1 cellular context compared by ENCODE assay signal in the genomic region with DNA sequence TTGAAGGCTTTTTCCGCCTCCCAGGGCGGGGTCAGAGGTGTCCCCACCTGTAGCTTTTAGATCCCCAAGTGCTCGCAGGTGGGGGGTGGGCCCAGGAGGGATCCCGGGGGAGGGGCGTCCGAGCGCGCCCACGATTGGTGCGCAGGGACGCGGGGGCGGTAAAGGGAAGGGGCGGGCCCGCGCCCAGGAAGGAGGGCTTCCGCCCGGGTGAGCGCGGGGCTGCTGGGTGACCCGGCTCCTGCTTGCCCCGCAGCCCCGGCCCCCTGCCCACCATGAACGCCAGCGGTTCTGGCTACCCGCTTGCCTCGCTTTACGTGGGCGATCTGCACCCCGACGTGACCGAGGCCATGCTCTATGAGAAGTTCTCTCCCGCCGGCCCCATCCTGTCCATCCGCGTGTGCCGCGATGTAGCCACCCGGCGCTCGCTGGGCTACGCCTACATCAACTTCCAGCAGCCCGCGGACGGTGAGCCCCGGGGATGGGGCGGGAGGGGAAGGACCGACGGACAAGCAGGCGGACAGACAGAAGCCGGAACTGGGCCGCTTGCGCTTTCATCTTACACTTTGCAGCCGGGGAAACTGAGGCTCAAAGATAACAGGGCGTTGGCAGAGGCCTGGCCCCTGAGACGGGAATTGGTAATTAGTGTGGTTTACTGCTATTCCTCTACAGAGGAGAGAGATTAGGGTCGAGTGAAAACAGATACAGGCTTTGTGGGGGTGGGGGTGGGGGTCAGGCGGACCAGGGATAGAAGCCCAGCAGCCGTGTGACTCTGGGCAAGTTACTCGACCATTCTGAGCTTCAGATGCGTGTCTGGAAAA.
TF ChIP-seq lines count a peak whose summit lies in the region.

Gene PABPC1L, plus strand, starts transcription at position 189 of the 818 bp plus-strand sequence. Its CDS starts 84 bp downstream, at position 273.

TF ChIP-seq in WTC11, 78 proteins besides CTCF, POLR2A, EP300 and RAD21 (continued from another document):
- TF ChIP-seq TCF7 (CRISPR knock-in tag; IDR thresholded peaks at IDR 0.05; ENCODE audit: low read depth) (0 out of 2 replicates have a peak, but pooled peaks have one; percentile 24), ZNF263 (CRISPR knock-in tag; IDR thresholded peaks at IDR 0.05; ENCODE audit: low read depth) (no peak), SP1 (CRISPR knock-in tag; conservative IDR thresholded peaks at IDR 0.05) (peak; percentile 81), JUN (CRISPR knock-in tag; IDR thresholded peaks at IDR 0.05) (0 out of 2 replicates have a peak, but pooled peaks have one; percentile 36), OVOL2 (CRISPR knock-in tag; IDR thresholded peaks at IDR 0.05; ENCODE audit: borderline replicate concordance) (no peak), EMX1 (CRISPR knock-in tag; IDR thresholded peaks at IDR 0.05) (peak; percentile 83; the same call in 1 of the 2 replicates), FOXK1 (CRISPR knock-in tag; IDR thresholded peaks at IDR 0.05) (peak; percentile 43; the same call in 1 of the 2 replicates), ZNF317 (CRISPR knock-in tag; IDR thresholded peaks at IDR 0.05; ENCODE audit: borderline replicate concordance, low read depth) (no peak), ETV6 (CRISPR knock-in tag; IDR thresholded peaks at IDR 0.05) (peak; percentile 24; the same call in 1 of the 2 replicates), FOXP4 (CRISPR knock-in tag; IDR thresholded peaks at IDR 0.05) (peak; percentile 62; the same call in 1 of the 2 replicates), PRRX2 (CRISPR knock-in tag; IDR thresholded peaks at IDR 0.05) (peak; percentile 68), ELF4 (CRISPR knock-in tag; IDR thresholded peaks at IDR 0.05; ENCODE audit: low read depth) (no peak), USF1 (CRISPR knock-in tag; IDR thresholded peaks at IDR 0.05) (no peak)
- TF ChIP-seq, protein P1, sequence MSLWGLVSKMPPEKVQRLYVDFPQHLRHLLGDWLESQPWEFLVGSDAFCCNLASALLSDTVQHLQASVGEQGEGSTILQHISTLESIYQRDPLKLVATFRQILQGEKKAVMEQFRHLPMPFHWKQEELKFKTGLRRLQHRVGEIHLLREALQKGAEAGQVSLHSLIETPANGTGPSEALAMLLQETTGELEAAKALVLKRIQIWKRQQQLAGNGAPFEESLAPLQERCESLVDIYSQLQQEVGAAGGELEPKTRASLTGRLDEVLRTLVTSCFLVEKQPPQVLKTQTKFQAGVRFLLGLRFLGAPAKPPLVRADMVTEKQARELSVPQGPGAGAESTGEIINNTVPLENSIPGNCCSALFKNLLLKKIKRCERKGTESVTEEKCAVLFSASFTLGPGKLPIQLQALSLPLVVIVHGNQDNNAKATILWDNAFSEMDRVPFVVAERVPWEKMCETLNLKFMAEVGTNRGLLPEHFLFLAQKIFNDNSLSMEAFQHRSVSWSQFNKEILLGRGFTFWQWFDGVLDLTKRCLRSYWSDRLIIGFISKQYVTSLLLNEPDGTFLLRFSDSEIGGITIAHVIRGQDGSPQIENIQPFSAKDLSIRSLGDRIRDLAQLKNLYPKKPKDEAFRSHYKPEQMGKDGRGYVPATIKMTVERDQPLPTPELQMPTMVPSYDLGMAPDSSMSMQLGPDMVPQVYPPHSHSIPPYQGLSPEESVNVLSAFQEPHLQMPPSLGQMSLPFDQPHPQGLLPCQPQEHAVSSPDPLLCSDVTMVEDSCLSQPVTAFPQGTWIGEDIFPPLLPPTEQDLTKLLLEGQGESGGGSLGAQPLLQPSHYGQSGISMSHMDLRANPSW (CRISPR knock-in tag; conservative IDR thresholded peaks at IDR 0.05; ENCODE audit: low read depth): no peak
- TF ChIP-seq, protein P2, sequence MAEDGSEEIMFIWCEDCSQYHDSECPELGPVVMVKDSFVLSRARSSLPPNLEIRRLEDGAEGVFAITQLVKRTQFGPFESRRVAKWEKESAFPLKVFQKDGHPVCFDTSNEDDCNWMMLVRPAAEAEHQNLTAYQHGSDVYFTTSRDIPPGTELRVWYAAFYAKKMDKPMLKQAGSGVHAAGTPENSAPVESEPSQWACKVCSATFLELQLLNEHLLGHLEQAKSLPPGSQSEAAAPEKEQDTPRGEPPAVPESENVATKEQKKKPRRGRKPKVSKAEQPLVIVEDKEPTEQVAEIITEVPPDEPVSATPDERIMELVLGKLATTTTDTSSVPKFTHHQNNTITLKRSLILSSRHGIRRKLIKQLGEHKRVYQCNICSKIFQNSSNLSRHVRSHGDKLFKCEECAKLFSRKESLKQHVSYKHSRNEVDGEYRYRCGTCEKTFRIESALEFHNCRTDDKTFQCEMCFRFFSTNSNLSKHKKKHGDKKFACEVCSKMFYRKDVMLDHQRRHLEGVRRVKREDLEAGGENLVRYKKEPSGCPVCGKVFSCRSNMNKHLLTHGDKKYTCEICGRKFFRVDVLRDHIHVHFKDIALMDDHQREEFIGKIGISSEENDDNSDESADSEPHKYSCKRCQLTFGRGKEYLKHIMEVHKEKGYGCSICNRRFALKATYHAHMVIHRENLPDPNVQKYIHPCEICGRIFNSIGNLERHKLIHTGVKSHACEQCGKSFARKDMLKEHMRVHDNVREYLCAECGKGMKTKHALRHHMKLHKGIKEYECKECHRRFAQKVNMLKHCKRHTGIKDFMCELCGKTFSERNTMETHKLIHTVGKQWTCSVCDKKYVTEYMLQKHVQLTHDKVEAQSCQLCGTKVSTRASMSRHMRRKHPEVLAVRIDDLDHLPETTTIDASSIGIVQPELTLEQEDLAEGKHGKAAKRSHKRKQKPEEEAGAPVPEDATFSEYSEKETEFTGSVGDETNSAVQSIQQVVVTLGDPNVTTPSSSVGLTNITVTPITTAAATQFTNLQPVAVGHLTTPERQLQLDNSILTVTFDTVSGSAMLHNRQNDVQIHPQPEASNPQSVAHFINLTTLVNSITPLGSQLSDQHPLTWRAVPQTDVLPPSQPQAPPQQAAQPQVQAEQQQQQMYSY (CRISPR knock-in tag; IDR thresholded peaks at IDR 0.05): no peak
- TF ChIP-seq, protein P3, sequence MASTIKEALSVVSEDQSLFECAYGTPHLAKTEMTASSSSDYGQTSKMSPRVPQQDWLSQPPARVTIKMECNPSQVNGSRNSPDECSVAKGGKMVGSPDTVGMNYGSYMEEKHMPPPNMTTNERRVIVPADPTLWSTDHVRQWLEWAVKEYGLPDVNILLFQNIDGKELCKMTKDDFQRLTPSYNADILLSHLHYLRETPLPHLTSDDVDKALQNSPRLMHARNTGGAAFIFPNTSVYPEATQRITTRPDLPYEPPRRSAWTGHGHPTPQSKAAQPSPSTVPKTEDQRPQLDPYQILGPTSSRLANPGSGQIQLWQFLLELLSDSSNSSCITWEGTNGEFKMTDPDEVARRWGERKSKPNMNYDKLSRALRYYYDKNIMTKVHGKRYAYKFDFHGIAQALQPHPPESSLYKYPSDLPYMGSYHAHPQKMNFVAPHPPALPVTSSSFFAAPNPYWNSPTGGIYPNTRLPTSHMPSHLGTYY (CRISPR knock-in tag; IDR thresholded peaks at IDR 0.05): no peak; the same call in 1 of the 2 replicates
